ENCODE assay signal across 26 cellular contexts in the genomic region with DNA sequence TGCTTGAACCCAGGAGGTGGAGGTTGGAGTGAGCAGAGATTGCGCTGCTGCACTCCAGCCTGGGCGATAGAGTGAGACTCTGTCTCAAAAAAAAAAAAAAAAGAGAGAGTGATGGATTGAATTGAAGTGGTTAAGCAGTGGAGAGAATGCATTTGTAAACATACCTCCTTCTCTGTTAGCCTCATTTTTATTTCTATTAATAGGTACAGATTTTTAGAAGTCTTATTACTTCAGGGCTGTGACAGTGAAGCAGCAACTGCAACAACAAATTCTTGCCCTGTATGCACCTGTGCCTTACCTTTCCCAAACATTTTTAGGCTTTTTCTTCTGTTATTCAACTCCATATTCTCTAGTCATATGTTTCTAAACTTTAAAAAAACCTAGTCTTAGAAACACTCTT.
"Had no signal": no experiment of that assay in that cellular context is flagged by ENCODE, and none has a peak within 500 bp of the region (broad histone marks: within the 10 kb centered on the region; RNA-seq: fewer than 3 reads in every experiment).

No MANE protein-coding gene starts in this region.

- ATAC-seq: gastroesophageal sphincter; left cardiac atrium; natural killer cell; right cardiac atrium; stimulated activated memory B cell treated with anti-CD40 and anti-IgM and Interleukin-4, amounts not matched to agents 10 μg/mL and 1 μg/mL and 100 μg/mL, for 72 hours; stimulated activated naive CD8-positive, alpha-beta T cell treated with anti-CD3 and anti-CD28 coated beads, Interleukin-15, Interleukin-2, amounts not matched to agents 100 U/mL and 50 U/mL, for 24 hours had no signal

- H3K27ac Mint-ChIP-seq: memory B cell; progenitor cell of endocrine pancreas; stimulated activated memory B cell treated with anti-CD40 and anti-IgM and Interleukin-4, amounts not matched to agents 10 μg/mL and 1 μg/mL and 100 μg/mL, for 72 hours had no signal

- DNase-seq: cerebellar nuclear complex; dorsolateral prefrontal cortex; effector CD4-positive, alpha-beta T cell; foreskin fibroblast; heart right ventricle; hippocampal formation; left cardiac atrium; natural killer cell; right cardiac atrium; sigmoid colon; spleen; stimulated activated CD4-positive, alpha-beta T cell treated with anti-CD3 and anti-CD28 coated beads, Interleukin-4, amount 100 ng/mL, for 4 hours; stimulated activated naive CD8-positive, alpha-beta T cell treated with anti-CD3 and anti-CD28 coated beads, Interleukin-15, Interleukin-2, amounts not matched to agents 100 U/mL and 50 U/mL, for 24 hours; substantia nigra; testis; tibial artery; upper lobe of left lung had no signal

- H3K9me3 Mint-ChIP-seq: memory B cell; natural killer cell; neural crest cell; stimulated activated memory B cell treated with anti-CD40 and anti-IgM and Interleukin-4, amounts not matched to agents 10 μg/mL and 1 μg/mL and 100 μg/mL, for 72 hours had no signal

- H3K27ac ChIP-seq: gastroesophageal sphincter, heart right ventricle, parathyroid adenoma, sigmoid colon, skin epidermis, spleen, testis, tibial artery, upper lobe of left lung had no signal

- H3K36me3 ChIP-seq: sigmoid colon had no signal

- H3K4me1 ChIP-seq: testis had no signal

- H3K27me3 Mint-ChIP-seq: memory B cell; progenitor cell of endocrine pancreas; stimulated activated memory B cell treated with anti-CD40 and anti-IgM and Interleukin-4, amounts not matched to agents 10 μg/mL and 1 μg/mL and 100 μg/mL, for 72 hours had no signal

- H3K4me3 ChIP-seq: dorsolateral prefrontal cortex, gastroesophageal sphincter, heart right ventricle, lung, sigmoid colon, skin epidermis, spleen, testis, tibial artery, upper lobe of left lung had no signal

- H3K36me3 Mint-ChIP-seq: natural killer cell had no signal

- H3K9ac ChIP-seq: parathyroid adenoma had no signal

- H2AFZ ChIP-seq: parathyroid adenoma had no signal

- H3K27me3 ChIP-seq: dorsolateral prefrontal cortex, gastroesophageal sphincter, heart right ventricle, neutrophil, sigmoid colon, spleen, testis, tibial artery, upper lobe of left lung had no signal

- H3K9me3 ChIP-seq: gastroesophageal sphincter, heart right ventricle, neutrophil, sigmoid colon, spleen, testis, tibial artery, upper lobe of left lung had no signal

- H3K4me3 Mint-ChIP-seq: memory B cell; natural killer cell; neural crest cell; stimulated activated memory B cell treated with anti-CD40 and anti-IgM and Interleukin-4, amounts not matched to agents 10 μg/mL and 1 μg/mL and 100 μg/mL, for 72 hours had no signal
